Comparison of ENCODE assay signal across 8 cellular contexts in the genomic region with DNA sequence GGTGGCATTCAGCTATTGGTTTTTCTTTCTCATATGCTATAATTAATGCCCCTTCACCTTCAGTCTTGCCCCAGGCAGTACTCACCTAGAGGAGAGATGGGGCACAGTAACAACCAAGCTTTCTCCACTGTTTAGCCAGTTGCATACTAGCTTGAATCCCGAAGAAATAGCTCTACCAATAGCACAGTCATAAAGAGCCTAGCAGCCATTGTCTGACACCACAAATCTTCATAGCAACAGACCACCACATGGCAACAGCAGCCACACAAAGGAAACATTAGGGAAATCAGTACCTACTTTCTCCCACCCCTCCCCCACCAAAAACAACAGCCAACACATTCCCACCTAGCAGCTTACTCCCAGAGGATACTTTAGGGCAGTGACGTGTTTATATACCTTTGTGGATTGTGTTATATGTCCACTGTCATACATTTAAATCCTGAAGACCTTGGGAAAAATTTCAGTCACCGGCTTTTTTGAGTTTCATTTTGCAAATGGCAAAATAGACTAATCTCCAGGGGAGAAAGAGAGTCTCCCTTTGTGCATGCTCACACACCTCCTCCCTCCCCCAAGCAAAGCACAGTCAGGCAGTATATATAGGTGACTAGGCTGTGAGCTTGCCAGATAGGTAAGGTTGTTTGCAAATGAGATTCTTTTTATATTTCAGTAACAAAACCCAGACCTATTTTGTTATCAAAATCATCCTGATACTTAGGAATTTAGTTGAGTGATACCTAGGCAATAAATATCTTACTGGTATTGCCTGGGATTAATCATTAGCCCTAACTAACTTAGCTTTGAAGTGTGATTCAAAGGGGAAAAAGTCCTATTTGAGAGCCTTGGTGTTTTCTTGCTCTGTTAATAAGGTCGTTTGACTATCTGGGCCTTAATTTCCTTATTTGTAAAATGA.
A peak's percentile ranks its signal among the peaks of the same experiment; 100 is the strongest.
DNase-seq lines count a peak whose midpoint lies in the region; ATAC-seq and TF ChIP-seq lines count a peak whose summit lies in the region.

No MANE protein-coding gene starts in this region.

- H2AFZ ChIP-seq in KMS-11 (ENCODE audit: low read depth): no peak overlapping the region

- H3K27me3 ChIP-seq in KMS-11 (ENCODE audit: insufficient read depth, low read depth): no peaks in the 10 kb centered on the region
- H3K27me3 ChIP-seq in kidney epithelial cell (ENCODE audit: control insufficient read depth, insufficient read depth, low read length): no peaks in the 10 kb centered on the region
- H3K27me3 ChIP-seq in transverse colon: no peaks in the 10 kb centered on the region

- H3K27ac ChIP-seq in KMS-11 (peak overlapping the region; percentile 87), transverse colon (peak overlapping the region; percentile 51 to 72 (median 61))

- 37 to 40% methylated on average over 1 to 4 of the region's 4 CpGs for WGBS in transverse colon (ENCODE audit: low coverage in 1 of 2), 2 donors

- no peaks in the 10 kb centered on the region for H4K20me1 ChIP-seq in KMS-11 (ENCODE audit: insufficient read depth)

- intact Hi-C loops in transverse colon (cut with DNase I; ENCODE audit: low total_unique reads): no loop called here

- peak; percentile 62 for ATAC-seq in GM21447 (IDR thresholded peaks at IDR 0.05; ENCODE audit: unreplicated experiment)
- ATAC-seq in activated naive CD4-positive, alpha-beta T cell treated with anti-CD3 and anti-CD28 coated beads, Interleukin-2, amount 50 U/mL, for 72 hours: peak; percentile 67 to 80

- H3K79me2 ChIP-seq in KMS-11 (ENCODE audit: insufficient read depth, low read depth): peaks cover 90% of the 10 kb centered on the region

- H3K4me3 ChIP-seq in KMS-11 (IDR thresholded peaks at IDR 0.05; ENCODE audit: insufficient read depth, low read depth, low read length) (no peak overlapping the region), kidney epithelial cell (ENCODE audit: low read depth, low read length) (no peak overlapping the region), transverse colon (no peak overlapping the region)

- H3K9me3 ChIP-seq in transverse colon: no peaks in the 10 kb centered on the region

- TF ChIP-seq EP300 in transverse colon (IDR thresholded peaks at IDR 0.05; ENCODE audit: low read depth): no peak

- TF ChIP-seq CTCF in KMS-11 (conservative IDR thresholded peaks at IDR 0.05; ENCODE audit: low read depth, low read length): no peak
- no peak for TF ChIP-seq CTCF in kidney epithelial cell (IDR thresholded peaks at IDR 0.05; ENCODE audit: insufficient read depth, low read length, poor library complexity, severe bottlenecking)
- no peak for TF ChIP-seq CTCF in transverse colon (IDR thresholded peaks at IDR 0.05)

- H3K4me1 ChIP-seq in KMS-11 (ENCODE audit: low read depth, poor library complexity, severe bottlenecking): peaks cover 99% of the 10 kb centered on the region
- peaks cover 6 to 61% (median 39%) of the 10 kb centered on the region in 4 donors for H3K4me1 ChIP-seq in transverse colon

- H3K36me3 Mint-ChIP-seq in activated naive CD4-positive, alpha-beta T cell treated with anti-CD3 and anti-CD28 coated beads, Interleukin-2, amount 50 U/mL, for 72 hours: peaks cover 0 to 33% of the 10 kb centered on the region in 2 donors

- H3K36me3 ChIP-seq in KMS-11 (ENCODE audit: insufficient read depth) (no peaks in the 10 kb centered on the region), kidney epithelial cell (ENCODE audit: control insufficient read depth, insufficient read depth, low read length) (no peaks in the 10 kb centered on the region), transverse colon (no peaks in the 10 kb centered on the region)

- peak; percentile 59 for DNase-seq in Daoy (ENCODE audit: low read depth)
- DNase-seq in activated naive CD4-positive, alpha-beta T cell treated with anti-CD3 and anti-CD28 coated beads, Interleukin-2, amount 50 U/mL, for 72 hours (ENCODE audit: low spot score in 2 of 2): peak in 1 of 2 donors; percentile 48
- peak; percentile 80 for DNase-seq in kidney epithelial cell (ENCODE audit: low read depth)
- no peak for DNase-seq in transverse colon
- no peak for DNase-seq in ureter (ENCODE audit: low spot score)
- no peak for DNase-seq in HUDEP-2 (lab: John Stamatoyannopoulos, UW; ENCODE audit: unreplicated experiment in 76 of 76)

- peak overlapping the region; percentile 74 for H3K4me2 ChIP-seq in KMS-11

- in situ Hi-C loops in transverse colon (cut with MboI; ENCODE audit: low pct_ligation_motif_present in 1 of 4, low pct_unique_long_range_greater_than_20kb in 1 of 4, low sequenced_read_pairs in 3 of 4): loop anchor here in 1 of 4 donors (25.0 kb wide), 1 partner anchor 198 kb away; no protein-coding TSS in a partner anchor

- H3K27ac Mint-ChIP-seq in activated naive CD4-positive, alpha-beta T cell treated with anti-CD3 and anti-CD28 coated beads, Interleukin-2, amount 50 U/mL, for 72 hours: peak overlapping the region; percentile 53 to 81

- H3K9me3 Mint-ChIP-seq in activated naive CD4-positive, alpha-beta T cell treated with anti-CD3 and anti-CD28 coated beads, Interleukin-2, amount 50 U/mL, for 72 hours: peaks cover 4 to 5% of the 10 kb centered on the region in 2 donors

- no peak for TF ChIP-seq POLR2A in transverse colon (IDR thresholded peaks at IDR 0.05)

- H3K9ac ChIP-seq in KMS-11: peak overlapping the region; percentile 54

Comparison
In these comparisons a context has a peak if more than half of its experiments do, and no peak if none do; other contexts are left out.
1. DNase-seq: peak in Daoy (single experiment) and kidney epithelial cell (single experiment); none in transverse colon (single experiment), ureter (single experiment) and HUDEP-2 (0 of 76).